8 cellular contexts compared by ENCODE assay signal in the genomic region with DNA sequence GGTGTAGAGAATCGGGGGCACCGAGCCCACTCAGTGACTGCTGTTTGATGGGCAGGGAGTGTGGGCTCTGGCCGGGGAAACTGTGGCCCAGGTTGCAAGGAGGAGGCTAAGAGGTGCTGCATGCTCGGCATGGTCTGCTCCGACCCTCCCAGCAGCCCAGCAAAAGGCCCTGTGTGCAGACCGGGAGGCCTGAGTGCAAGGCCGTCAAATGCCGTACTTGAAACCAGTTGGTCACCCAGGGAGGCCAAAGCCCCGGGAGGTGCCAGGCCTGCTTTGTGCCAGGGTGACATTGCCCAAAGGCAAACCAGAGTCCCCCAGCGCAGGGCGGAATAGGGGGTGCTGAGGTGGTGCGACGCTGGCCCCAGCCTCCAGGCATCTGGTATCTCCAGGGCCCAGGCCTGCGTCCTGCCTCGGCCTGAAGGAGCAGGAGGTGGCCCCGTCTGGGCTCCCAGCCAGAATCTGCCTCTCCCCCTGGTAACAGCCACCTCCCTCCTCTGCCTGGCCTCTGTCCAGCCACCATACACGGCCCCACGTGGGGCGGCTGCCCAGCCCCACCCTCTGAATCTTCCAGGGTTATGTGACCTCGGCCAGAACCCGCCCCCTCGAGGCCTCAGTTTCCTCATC. TPM values are rescaled to one million over a fixed set of nuclear protein-coding genes. Genes with fewer than 3 reads are reported as not detected.
A peak's percentile ranks its signal among the peaks of the same experiment; 100 is the strongest.
DNase-seq lines count a peak whose midpoint lies in the region; ATAC-seq and TF ChIP-seq lines count a peak whose summit lies in the region.

No MANE protein-coding gene starts in this region.

- H3K4me3 Mint-ChIP-seq in stimulated activated memory B cell treated with anti-CD40 and anti-IgM and Interleukin-4, amounts not matched to agents 10 μg/mL and 1 μg/mL and 100 μg/mL, for 72 hours, result no peak overlapping the region
- H3K4me3 Mint-ChIP-seq in CD4-positive, alpha-beta memory T cell, result peak overlapping the region in 1 of 8 donors; percentile 59

- no peaks in the 10 kb centered on the region for H3K9me3 ChIP-seq in fibroblast of lung (ENCODE audit: control insufficient read depth, insufficient read depth, low read depth, low read length)
- no peaks in the 10 kb centered on the region for H3K9me3 ChIP-seq in CD4-positive, alpha-beta memory T cell (ENCODE audit: control insufficient read depth in 1 of 2, low read length in 2 of 2)

- H3K27ac Mint-ChIP-seq in stimulated activated memory B cell treated with anti-CD40 and anti-IgM and Interleukin-4, amounts not matched to agents 10 μg/mL and 1 μg/mL and 100 μg/mL, for 72 hours, result no peak overlapping the region
- H3K27ac Mint-ChIP-seq in CD4-positive, alpha-beta memory T cell, result no peak overlapping the region

- H3K27ac ChIP-seq in fibroblast of lung (ENCODE audit: insufficient read depth, low read length), result no peak overlapping the region
- no peak overlapping the region for H3K27ac ChIP-seq in CD4-positive, alpha-beta memory T cell (ENCODE audit: low read depth, low read length)

- peaks cover 15% of the 10 kb centered on the region for H3K79me2 ChIP-seq in fibroblast of lung (ENCODE audit: control insufficient read depth, insufficient read depth, low read length)

- no peak overlapping the region for H2AFZ ChIP-seq in fibroblast of lung (ENCODE audit: low read length)

- DNase-seq in HT1080 (ENCODE audit: low read depth), result peak; percentile 36
- DNase-seq in RPMI8226, result peak; percentile 97
- peak; percentile 82 to 93 for DNase-seq in fibroblast of lung (ENCODE audit: low read depth in 2 of 2)
- DNase-seq in non-pigmented ciliary epithelial cell (ENCODE audit: low read depth), result peak; percentile 41
- DNase-seq in activated CD4-positive, alpha-beta T cell treated with anti-CD3 and anti-CD28 coated beads, Interleukin-2, amount 50 U/mL, for 1 hour, result no peak
- DNase-seq in CD4-positive, alpha-beta memory T cell, result no peak

- H3K9ac ChIP-seq in fibroblast of lung (ENCODE audit: insufficient read depth, low read length), result no peak overlapping the region

- no peak overlapping the region for H3K4me2 ChIP-seq in fibroblast of lung (ENCODE audit: extremely low read depth, insufficient read depth, low read length)

- CTCF ChIA-PET in CD4-positive, alpha-beta memory T cell (lab: Charles Lee; ENCODE audit: partially characterized antibody), result interaction anchor here (0.7 to 2.1 kb wide), 3 partner anchors 44 to 219 kb away, joined by 5 read pairs; no protein-coding TSS in a partner anchor

- ATAC-seq in HG02840 (IDR thresholded peaks at IDR 0.05; ENCODE audit: low FRiP score, unreplicated experiment), result no peak
- ATAC-seq in stimulated activated memory B cell treated with anti-CD40 and anti-IgM and Interleukin-4, amounts not matched to agents 10 μg/mL and 1 μg/mL and 100 μg/mL, for 72 hours, result no peak

- H3K27me3 ChIP-seq in fibroblast of lung (ENCODE audit: control insufficient read depth, insufficient read depth, low read length), result no peaks in the 10 kb centered on the region
- H3K27me3 ChIP-seq in CD4-positive, alpha-beta memory T cell (ENCODE audit: insufficient read depth, low read length), result no peaks in the 10 kb centered on the region

- peaks cover 11% of the 10 kb centered on the region for H3K36me3 ChIP-seq in fibroblast of lung (ENCODE audit: control insufficient read depth, insufficient read depth, low read length)
- H3K36me3 ChIP-seq in CD4-positive, alpha-beta memory T cell (ENCODE audit: insufficient read depth, low read length), result no peaks in the 10 kb centered on the region

- H3K27me3 Mint-ChIP-seq in stimulated activated memory B cell treated with anti-CD40 and anti-IgM and Interleukin-4, amounts not matched to agents 10 μg/mL and 1 μg/mL and 100 μg/mL, for 72 hours, result no peaks in the 10 kb centered on the region
- no peaks in the 10 kb centered on the region for H3K27me3 Mint-ChIP-seq in CD4-positive, alpha-beta memory T cell

- POLR2A ChIA-PET in CD4-positive, alpha-beta memory T cell (lab: Charles Lee; ENCODE audit: partially characterized antibody), result interaction anchor here (0.6 to 1.7 kb wide), 2 partner anchors 39 to 70 kb away, joined by 3 to 5 read pairs; a partner anchor contains a TSS

- H3K9me3 Mint-ChIP-seq in stimulated activated memory B cell treated with anti-CD40 and anti-IgM and Interleukin-4, amounts not matched to agents 10 μg/mL and 1 μg/mL and 100 μg/mL, for 72 hours, result no peaks in the 10 kb centered on the region
- peaks cover 0 to 2% (median 0%) of the 10 kb centered on the region in 8 donors for H3K9me3 Mint-ChIP-seq in CD4-positive, alpha-beta memory T cell

- intact Hi-C loops in CD4-positive, alpha-beta memory T cell (cut with micrococcal nuclease), result no loop called here

- no peak for TF ChIP-seq CTCF in fibroblast of lung (conservative IDR thresholded peaks at IDR 0.05 in 1 of 2, IDR thresholded peaks at IDR 0.05 in 1 of 2; ENCODE audit: low read depth in 1 of 2, low read length in 2 of 2)

- no peak overlapping the region for H3K4me3 ChIP-seq in fibroblast of lung (replicated peaks in 1 of 4; ENCODE audit: control extremely low read depth in 1 of 4, insufficient read depth in 1 of 4, low read depth in 3 of 4, low read length in 4 of 4)
- H3K4me3 ChIP-seq in CD4-positive, alpha-beta memory T cell (ENCODE audit: low read length in 2 of 2), result no peak overlapping the region

- H3K4me1 Mint-ChIP-seq in stimulated activated memory B cell treated with anti-CD40 and anti-IgM and Interleukin-4, amounts not matched to agents 10 μg/mL and 1 μg/mL and 100 μg/mL, for 72 hours, result peaks cover 48% of the 10 kb centered on the region
- H3K4me1 Mint-ChIP-seq in CD4-positive, alpha-beta memory T cell, result peaks cover 13 to 38% (median 22%) of the 10 kb centered on the region in 4 donors

- peaks cover 11% of the 10 kb centered on the region for H3K36me3 Mint-ChIP-seq in stimulated activated memory B cell treated with anti-CD40 and anti-IgM and Interleukin-4, amounts not matched to agents 10 μg/mL and 1 μg/mL and 100 μg/mL, for 72 hours
- H3K36me3 Mint-ChIP-seq in CD4-positive, alpha-beta memory T cell, result peaks cover 0 to 12% of the 10 kb centered on the region in 2 donors

- peaks cover 19% of the 10 kb centered on the region for H3K4me1 ChIP-seq in fibroblast of lung (ENCODE audit: control insufficient read depth, extremely low read depth, insufficient read depth, low read length)
- peaks cover 30% of the 10 kb centered on the region for H3K4me1 ChIP-seq in CD4-positive, alpha-beta memory T cell (ENCODE audit: insufficient read depth, low read length)

- no peaks in the 10 kb centered on the region for H4K20me1 ChIP-seq in fibroblast of lung (ENCODE audit: control insufficient read depth, extremely low read depth, insufficient read depth, low read length)

RNA-seq across cellular contexts. Expression of a gene that starts 4.0 kb away (rescaled TPM):
- total RNA-seq in HT1080 (2014; rRNA removed; shearing (Covaris generic)), result 17.5 and 21.1 TPM in 2 replicates
- 33.6 and 34.1 TPM in 2 replicates for polyA plus RNA-seq in HT1080 (2015; cell fraction: cytosol; rRNA removed)
- polyA plus RNA-seq in HT1080 (2015; cell fraction: nucleus; rRNA removed), result 20.0 and 21.7 TPM in 2 replicates
- total RNA-seq in fibroblast of lung, result 10.1 and 11.3 TPM in 2 replicates
- 18.4 and 29.5 TPM in 2 replicates for polyA plus RNA-seq in fibroblast of lung
- 32.6 and 45.1 TPM in 2 replicates for polyA plus RNA-seq in fibroblast of lung (2012)
- polyA minus RNA-seq in fibroblast of lung (ENCODE audit: low replicate concordance), result 25.4 and 35.9 TPM in 2 replicates
- total RNA-seq in CD4-positive, alpha-beta memory T cell, result 10 to 100 TPM; 18.1 to 23.0 TPM
- polyA plus RNA-seq in CD4-positive, alpha-beta memory T cell, result 1 to 10 TPM; 1.5 to 6.6 TPM

RNA-seq across cellular contexts. Expression of a gene that starts 16.7 kb away (rescaled TPM):
- total RNA-seq in HT1080 (2014; rRNA removed; shearing (Covaris generic)), result 1.5 and 2.3 TPM in 2 replicates
- polyA plus RNA-seq in HT1080 (2015; cell fraction: cytosol; rRNA removed), result 0.45 and 2.5 TPM in 2 replicates
- polyA plus RNA-seq in HT1080 (2015; cell fraction: nucleus; rRNA removed), result 2.1 and 2.8 TPM in 2 replicates
- 3.1 and 8.8 TPM in 2 replicates for total RNA-seq in fibroblast of lung
- 15.8 and 50.9 TPM in 2 replicates for polyA plus RNA-seq in fibroblast of lung
- 19.6 and 57.5 TPM in 2 replicates for polyA plus RNA-seq in fibroblast of lung (2012)
- polyA minus RNA-seq in fibroblast of lung (ENCODE audit: low replicate concordance), result 15.8 and 53.5 TPM in 2 replicates
- total RNA-seq in CD4-positive, alpha-beta memory T cell, result 10 to 100 TPM; 48.3 to 56.9 TPM
- polyA plus RNA-seq in CD4-positive, alpha-beta memory T cell, result 10 to 100 TPM in 1 of 2 donors, 1 to 10 TPM in 1; 6.3 to 16.7 TPM

RNA-seq across cellular contexts. Expression of a gene that starts 36.1 kb away (rescaled TPM):
- total RNA-seq in HT1080 (2014; rRNA removed; shearing (Covaris generic)), result 17.0 and 23.4 TPM in 2 replicates
- polyA plus RNA-seq in HT1080 (2015; cell fraction: cytosol; rRNA removed), result 11.5 and 12.9 TPM in 2 replicates
- polyA plus RNA-seq in HT1080 (2015; cell fraction: nucleus; rRNA removed), result 5.4 and 8.7 TPM in 2 replicates
- total RNA-seq in fibroblast of lung, result 4.1 and 4.6 TPM in 2 replicates
- polyA plus RNA-seq in fibroblast of lung, result 9.4 and 16.7 TPM in 2 replicates
- polyA plus RNA-seq in fibroblast of lung (2012), result 10.2 and 18.3 TPM in 2 replicates
- 25.6 and 48.3 TPM in 2 replicates for polyA minus RNA-seq in fibroblast of lung (ENCODE audit: low replicate concordance)
- total RNA-seq in CD4-positive, alpha-beta memory T cell, result 1 to 10 TPM; 7.6 to 7.8 TPM
- 10 to 100 TPM; 10.5 to 13.7 TPM for polyA plus RNA-seq in CD4-positive, alpha-beta memory T cell

RNA-seq across cellular contexts. Expression of a gene that starts 46.9 kb away (rescaled TPM):
- 1.3 and 2.4 TPM in 2 replicates for total RNA-seq in HT1080 (2014; rRNA removed; shearing (Covaris generic))
- 0.53 and 1.2 TPM in 2 replicates for polyA plus RNA-seq in HT1080 (2015; cell fraction: cytosol; rRNA removed)
- polyA plus RNA-seq in HT1080 (2015; cell fraction: nucleus; rRNA removed), result 0.20 and 0.90 TPM in 2 replicates
- 0.77 and 2.0 TPM in 2 replicates for total RNA-seq in fibroblast of lung
- polyA plus RNA-seq in fibroblast of lung, result 3.6 and 10.1 TPM in 2 replicates
- polyA plus RNA-seq in fibroblast of lung (2012), result 4.7 and 10.5 TPM in 2 replicates
- polyA minus RNA-seq in fibroblast of lung (ENCODE audit: low replicate concordance), result 17.8 and 47.5 TPM in 2 replicates
- 1 to 10 TPM; 4.7 to 4.8 TPM for total RNA-seq in CD4-positive, alpha-beta memory T cell
- polyA plus RNA-seq in CD4-positive, alpha-beta memory T cell, result 1 to 10 TPM in 1 of 2 donors, under 1 TPM in 1; 0.59 to 1.0 TPM

RNA-seq across cellular contexts. Expression of a gene that starts 59.4 kb away (rescaled TPM):
- 1.4 and 2.3 TPM in 2 replicates for total RNA-seq in HT1080 (2014; rRNA removed; shearing (Covaris generic))
- polyA plus RNA-seq in HT1080 (2015; cell fraction: cytosol; rRNA removed), result 2.9 TPM in 2 replicates
- polyA plus RNA-seq in HT1080 (2015; cell fraction: nucleus; rRNA removed), result 4.6 and 5.5 TPM in 2 replicates
- total RNA-seq in fibroblast of lung, result 2.3 and 4.1 TPM in 2 replicates
- polyA plus RNA-seq in fibroblast of lung, result 2.0 and 2.3 TPM in 2 replicates
- polyA plus RNA-seq in fibroblast of lung (2012), result 3.3 and 3.4 TPM in 2 replicates
- polyA minus RNA-seq in fibroblast of lung (ENCODE audit: low replicate concordance), result 10.1 and 11.5 TPM in 2 replicates
- 10 to 100 TPM; 51.6 to 53.9 TPM for total RNA-seq in CD4-positive, alpha-beta memory T cell
- 10 to 100 TPM in 1 of 2 donors, 1 to 10 TPM in 1; 4.3 to 16.7 TPM for polyA plus RNA-seq in CD4-positive, alpha-beta memory T cell

Comparison
In these comparisons a context has a peak if more than half of its experiments do, and no peak if none do; other contexts are left out.
1. DNase-seq: peak in HT1080 (single experiment), RPMI8226 (single experiment), fibroblast of lung (2 of 2) and non-pigmented ciliary epithelial cell (single experiment); none in activated CD4-positive, alpha-beta T cell treated with anti-CD3 and anti-CD28 coated beads, Interleukin-2, amount 50 U/mL, for 1 hour (single experiment) and CD4-positive, alpha-beta memory T cell (0 of 5).